12 cellular contexts compared by ENCODE assay signal in genomic region chr6:31196251-31197022, GRCh38. TPM values are rescaled to one million over a fixed set of nuclear protein-coding genes. Genes with fewer than 3 reads are reported as not detected.
DNase-seq lines count a peak whose midpoint lies in the region; ATAC-seq and TF ChIP-seq lines count a peak whose summit lies in the region.
"Not testable (repeated sequence)": the region's sequence is repeated elsewhere in the genome, so short reads cannot be mapped to it uniquely, and the experiment has no call there.
"Had no signal": no experiment of that assay in that cellular context is flagged by ENCODE, and none has a peak within 500 bp of the region (broad histone marks: within the 10 kb centered on the region; RNA-seq: fewer than 3 reads in every experiment).

No MANE protein-coding gene starts in this region.

- not testable (repeated sequence) for H3K79me2 ChIP-seq in GM23338 (replicated peaks; ENCODE audit: insufficient read depth); hepatocyte

- WGBS in hepatocyte (ENCODE audit: low lambda C conversion rate, missing lambda C conversion rate) = 83% methylated on average over 25 of the region's 25 CpGs

- H3K4me3 ChIP-seq in A673 (ENCODE audit: low read depth, low read length, poor library complexity, severe bottlenecking) (peak overlapping the region; percentile 72), GM23338 (peak overlapping the region; percentile 91)
- not testable (repeated sequence) for H3K4me3 ChIP-seq in hepatocyte

- not testable (repeated sequence) for ATAC-seq in GM23338; activated T-cell treated with anti-CD3 and anti-CD28 coated beads, Interleukin-2, amount 50 U/mL, for 4 hours

- not testable (repeated sequence) for H3K4me1 Mint-ChIP-seq in GM23338; chondrocyte (ENCODE audit: low read depth); neural crest cell
- H3K4me1 Mint-ChIP-seq in activated T-cell treated with anti-CD3 and anti-CD28 coated beads, Interleukin-2, amount 50 U/mL, for 4 hours (ENCODE audit: low read depth) = peaks cover 54% of the 10 kb centered on the region

- peaks cover 34% of the 10 kb centered on the region for H3K27me3 Mint-ChIP-seq in GM23338 (ENCODE audit: insufficient read depth, low read depth, poor library complexity)
- H3K27me3 Mint-ChIP-seq in activated T-cell treated with anti-CD3 and anti-CD28 coated beads, Interleukin-2, amount 50 U/mL, for 4 hours (ENCODE audit: low read depth); chondrocyte (ENCODE audit: low read depth); neural crest cell (ENCODE audit: low read depth): not testable (repeated sequence)

- not testable (repeated sequence) for H2AFZ ChIP-seq in GM23338, hepatocyte

- H3K36me3 Mint-ChIP-seq in GM23338 (ENCODE audit: low read depth) = peaks cover 36% of the 10 kb centered on the region
- peaks cover 15% of the 10 kb centered on the region for H3K36me3 Mint-ChIP-seq in activated T-cell treated with anti-CD3 and anti-CD28 coated beads, Interleukin-2, amount 50 U/mL, for 4 hours (ENCODE audit: insufficient read depth)
- H3K36me3 Mint-ChIP-seq in chondrocyte (ENCODE audit: low read depth); neural crest cell (ENCODE audit: low read depth): not testable (repeated sequence)

- intact Hi-C loops in A673 (cut with micrococcal nuclease; ENCODE audit: unreplicated experiment) = loop anchor here (1.0 to 2.0 kb wide), 2 partner anchors 170 to 176 kb away; no protein-coding TSS in a partner anchor

- H3K4me3 Mint-ChIP-seq in GM23338 = peak overlapping the region; percentile 81
- H3K4me3 Mint-ChIP-seq in activated T-cell treated with anti-CD3 and anti-CD28 coated beads, Interleukin-2, amount 50 U/mL, for 4 hours = peak overlapping the region; percentile 81
- H3K4me3 Mint-ChIP-seq in chondrocyte (ENCODE audit: unreplicated experiment) = peak overlapping the region; percentile 81
- H3K4me3 Mint-ChIP-seq in neural crest cell = peak overlapping the region; percentile 95

- POLR2A ChIA-PET in A673 (lab: Charles Lee; ENCODE audit: low non-redundant PET) = not testable (repeated sequence)

- not testable (repeated sequence) for H3K4me2 ChIP-seq in GM23338
- H3K4me2 ChIP-seq in hepatocyte = peak overlapping the region; percentile 88

- H3F3A ChIP-seq in GM23338 (replicated peaks; ENCODE audit: low read depth) = not testable (repeated sequence)

- H3K9me2 ChIP-seq in GM23338 (ENCODE audit: insufficient read depth); hepatocyte (replicated peaks; ENCODE audit: insufficient read depth): not testable (repeated sequence)

- DNase-seq in A673 (ENCODE audit: low spot score) (peak; percentile 32), RPMI7951 (ENCODE audit: low read depth) (peak; percentile 17)
- not testable (repeated sequence) for DNase-seq in GM23338 (ENCODE audit: low spot score); activated T-cell treated with anti-CD3 and anti-CD28 coated beads, Interleukin-2, amount 50 U/mL, for 4 hours; chondrocyte (ENCODE audit: low spot score); hepatocyte (ENCODE audit: low spot score); neural crest cell (ENCODE audit: low read depth, low spot score)
- peak; percentile 37 for DNase-seq in stimulated activated CD8-positive, alpha-beta memory T cell treated with anti-CD3 and anti-CD28 coated beads, Interleukin-4, amount 100 ng/mL, for 48 hours

- CTCF ChIA-PET in A673 (lab: Charles Lee) = interaction anchor here (0.6 to 2.3 kb wide), 2 partner anchors 170 to 539 kb away, joined by 4 to 9 read pairs; no protein-coding TSS in a partner anchor

- BruUV-seq in A673 (replicated peaks; lab: Mats Ljungman, UMichigan) = not testable (repeated sequence)

- TF ChIP-seq CTCF in A673 (conservative IDR thresholded peaks at IDR 0.05; ENCODE audit: low read depth, low read length); GM23338 (conservative IDR thresholded peaks at IDR 0.05; ENCODE audit: low read depth in 2 of 2); chondrocyte (IDR thresholded peaks at IDR 0.05); hepatocyte (IDR thresholded peaks at IDR 0.05; ENCODE audit: poor library complexity); neural crest cell (conservative IDR thresholded peaks at IDR 0.05): not testable (repeated sequence)

- peaks cover 34% of the 10 kb centered on the region for H3K9me3 Mint-ChIP-seq in GM23338
- H3K9me3 Mint-ChIP-seq in activated T-cell treated with anti-CD3 and anti-CD28 coated beads, Interleukin-2, amount 50 U/mL, for 4 hours; chondrocyte (ENCODE audit: low read depth); neural crest cell: not testable (repeated sequence)

- peak overlapping the region; percentile 5 for H3K27ac ChIP-seq in A673 (ENCODE audit: low read depth, low read length, poor library complexity, severe bottlenecking)
- not testable (repeated sequence) for H3K27ac ChIP-seq in GM23338 (ENCODE audit: low read depth); hepatocyte

- not testable (repeated sequence) for H4K20me1 ChIP-seq in GM23338 (replicated peaks; ENCODE audit: insufficient read depth); hepatocyte (ENCODE audit: insufficient read depth, poor library complexity, severe bottlenecking)

- H3K36me3 ChIP-seq in A673 (ENCODE audit: insufficient read depth, low read length, poor library complexity, severe bottlenecking); GM23338 (ENCODE audit: insufficient read depth); hepatocyte (replicated peaks; ENCODE audit: insufficient read depth, low read depth): not testable (repeated sequence)

- not testable (repeated sequence) for H3K27ac Mint-ChIP-seq in GM23338
- H3K27ac Mint-ChIP-seq in chondrocyte (ENCODE audit: unreplicated experiment) = peak overlapping the region; percentile 90
- H3K27ac Mint-ChIP-seq in neural crest cell (ENCODE audit: unreplicated experiment) = peak overlapping the region; percentile 1

- not testable (repeated sequence) for H3K27me3 ChIP-seq in A673 (replicated peaks; ENCODE audit: insufficient read depth, low read depth, low read length, poor library complexity); GM23338 (ENCODE audit: insufficient read depth); hepatocyte

- H3K9me3 ChIP-seq in A673 (ENCODE audit: low read depth, low read length, poor library complexity, severe bottlenecking); hepatocyte (ENCODE audit: low read depth): not testable (repeated sequence)

- not testable (repeated sequence) for H3K4me1 ChIP-seq in A673 (ENCODE audit: insufficient read depth, low read length, poor library complexity, severe bottlenecking); GM23338 (ENCODE audit: insufficient read depth); hepatocyte (ENCODE audit: insufficient read depth)

RNA-seq across cellular contexts. Expression of gene POU5F1, which starts 26.0 kb away (rescaled TPM):
- total RNA-seq in A673 (2021) (not detected in 2 replicates), chondrocyte (1.2 to 1.6 TPM in 2 of 3 replicates, not detected in the other), hepatocyte (1.1 and 2.1 TPM in 2 replicates), neural crest cell (not detected in 2 replicates)
- 3,419 and 3,629 TPM in 2 replicates for total RNA-seq in GM23338 (2014; rRNA removed; shearing (Covaris generic))
- polyA plus RNA-seq in GM23338 (2016; fragmentation: Nextera tagmentation; extraction: Ambion mirVana) (1,839 and 1,914 TPM in 2 replicates), hepatocyte (0.94 and 1.8 TPM in 2 replicates)
- 0.36 TPM in 1 of 2 replicates, not detected in the other for total RNA-seq in RPMI7951 (2014; rRNA removed; shearing (Covaris generic))
- total RNA-seq in activated T-cell treated with anti-CD3 and anti-CD28 coated beads, Interleukin-2, amount 50 U/mL, for 4 hours = 1 to 10 TPM in 2 of 3 donors, under 1 TPM in 1; 0.63 to 1.4 (median 1.0) TPM
- total RNA-seq: fibroblast of villous mesenchyme, SK-MEL-5 had no signal

RNA-seq across cellular contexts. Expression of gene TCF19, which starts 38.0 kb away (rescaled TPM):
- total RNA-seq in A673 (2021) (31.8 and 39.1 TPM in 2 replicates), chondrocyte (7.4 to 22.4 TPM (median 7.9 TPM) in 3 replicates), hepatocyte (6.3 and 6.7 TPM in 2 replicates), neural crest cell (21.7 and 21.8 TPM in 2 replicates)
- 11.1 and 11.2 TPM in 2 replicates for total RNA-seq in GM23338 (2014; rRNA removed; shearing (Covaris generic))
- polyA plus RNA-seq in GM23338 (2016; fragmentation: Nextera tagmentation; extraction: Ambion mirVana) (7.1 and 8.3 TPM in 2 replicates), hepatocyte (5.0 and 7.4 TPM in 2 replicates)
- total RNA-seq in RPMI7951 (2014; rRNA removed; shearing (Covaris generic)) = 49.5 and 53.1 TPM in 2 replicates
- total RNA-seq in activated T-cell treated with anti-CD3 and anti-CD28 coated beads, Interleukin-2, amount 50 U/mL, for 4 hours = 10 to 100 TPM; 28.8 to 31.1 (median 30.8) TPM

RNA-seq across cellular contexts. Expression of gene CCHCR1, which starts 38.8 kb away (rescaled TPM):
- total RNA-seq in A673 (2021) (51.7 and 58.0 TPM in 2 replicates), chondrocyte (11.2 to 18.3 TPM (median 13.4 TPM) in 3 replicates), hepatocyte (7.9 and 8.9 TPM in 2 replicates), neural crest cell (46.7 and 48.6 TPM in 2 replicates)
- total RNA-seq in GM23338 (2014; rRNA removed; shearing (Covaris generic)) = 37.0 and 46.7 TPM in 2 replicates
- polyA plus RNA-seq in GM23338 (2016; fragmentation: Nextera tagmentation; extraction: Ambion mirVana) (19.8 and 21.3 TPM in 2 replicates), hepatocyte (6.1 and 13.3 TPM in 2 replicates)
- 23.4 and 26.0 TPM in 2 replicates for total RNA-seq in RPMI7951 (2014; rRNA removed; shearing (Covaris generic))
- total RNA-seq in activated T-cell treated with anti-CD3 and anti-CD28 coated beads, Interleukin-2, amount 50 U/mL, for 4 hours = 10 to 100 TPM; 22.1 to 23.4 (median 23.1) TPM

RNA-seq across cellular contexts. Expression of gene PSORS1C2, which starts 57.6 kb away (rescaled TPM):
- not detected in 2 replicates for total RNA-seq in A673 (2021)
- total RNA-seq in GM23338 (2014; rRNA removed; shearing (Covaris generic)) = not detected in 2 replicates
- 0.47 and 1.3 TPM in 2 replicates for polyA plus RNA-seq in GM23338 (2016; fragmentation: Nextera tagmentation; extraction: Ambion mirVana)
- not detected in 2 replicates for total RNA-seq in RPMI7951 (2014; rRNA removed; shearing (Covaris generic))
- not detected for total RNA-seq in activated T-cell treated with anti-CD3 and anti-CD28 coated beads, Interleukin-2, amount 50 U/mL, for 4 hours
- not detected in 3 replicates for total RNA-seq in chondrocyte
- not detected in 2 replicates for total RNA-seq in hepatocyte
- not detected in 2 replicates for polyA plus RNA-seq in hepatocyte
- not detected in 2 replicates for total RNA-seq in neural crest cell
- total RNA-seq: fibroblast of villous mesenchyme, omental fat pad, SK-MEL-5, thyroid gland had no signal

Comparison
In these comparisons a context has a peak if more than half of its experiments do, and no peak if none do; other contexts are left out.
1. RNA of gene POU5F1, which starts 26.0 kb away (total RNA-seq): 3,419 to 3,629 TPM in GM23338; 1.2 to 1.6 TPM in chondrocyte, 1.1 to 2.1 TPM in hepatocyte, 0.63 to 1.4 TPM in activated T-cell treated with anti-CD3 and anti-CD28 coated beads, Interleukin-2, amount 50 U/mL, for 4 hours, 0.36 TPM in RPMI7951, not detected in A673 and not detected in neural crest cell; every median in the first group is over 1,000 times any median in the second.
2. Peak in every context shown above with its lines, with median percentiles within 50 percentile points of each other: H3K4me3 Mint-ChIP-seq.